ENCODE assay signal across 2 cellular contexts in the genomic region with DNA sequence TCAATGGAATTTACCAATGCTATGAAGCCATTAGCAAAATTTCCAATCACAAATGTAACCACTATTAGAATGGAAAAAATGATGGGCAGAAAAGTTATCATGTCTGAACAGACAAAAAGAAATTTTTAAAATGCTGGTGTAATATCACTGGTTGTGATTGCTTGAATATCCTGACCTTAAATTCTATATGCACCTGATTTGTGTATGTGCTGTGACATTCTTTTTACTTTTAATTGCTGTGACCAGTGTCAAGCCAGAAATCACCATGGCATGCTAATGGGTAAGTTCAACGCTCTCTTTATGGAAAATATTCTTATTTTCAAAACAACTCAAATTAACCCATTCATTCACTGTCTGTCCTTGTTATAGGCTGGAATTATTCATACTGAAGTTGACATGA. TPM values are rescaled to one million over a fixed set of nuclear protein-coding genes. Genes with fewer than 3 reads are reported as not detected.
"Had no signal": no experiment of that assay in that cellular context is flagged by ENCODE, and none has a peak within 500 bp of the region (broad histone marks: within the 10 kb centered on the region; RNA-seq: fewer than 3 reads in every experiment).

A gene with protein sequence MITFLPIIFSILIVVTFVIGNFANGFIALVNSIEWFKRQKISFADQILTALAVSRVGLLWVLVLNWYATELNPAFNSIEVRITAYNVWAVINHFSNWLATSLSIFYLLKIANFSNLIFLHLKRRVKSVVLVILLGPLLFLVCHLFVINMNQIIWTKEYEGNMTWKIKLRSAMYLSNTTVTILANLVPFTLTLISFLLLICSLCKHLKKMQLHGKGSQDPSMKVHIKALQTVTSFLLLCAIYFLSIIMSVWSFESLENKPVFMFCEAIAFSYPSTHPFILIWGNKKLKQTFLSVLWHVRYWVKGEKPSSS (minus strand): TSS at position 101 of the 400 bp plus-strand sequence. CDS start 0 bp downstream, at position 101.

RNA-seq across cellular contexts. Expression of the gene that starts here (rescaled TPM):
- polyA plus RNA-seq: aorta, foreskin keratinocyte had no signal
